In the genomic region with DNA sequence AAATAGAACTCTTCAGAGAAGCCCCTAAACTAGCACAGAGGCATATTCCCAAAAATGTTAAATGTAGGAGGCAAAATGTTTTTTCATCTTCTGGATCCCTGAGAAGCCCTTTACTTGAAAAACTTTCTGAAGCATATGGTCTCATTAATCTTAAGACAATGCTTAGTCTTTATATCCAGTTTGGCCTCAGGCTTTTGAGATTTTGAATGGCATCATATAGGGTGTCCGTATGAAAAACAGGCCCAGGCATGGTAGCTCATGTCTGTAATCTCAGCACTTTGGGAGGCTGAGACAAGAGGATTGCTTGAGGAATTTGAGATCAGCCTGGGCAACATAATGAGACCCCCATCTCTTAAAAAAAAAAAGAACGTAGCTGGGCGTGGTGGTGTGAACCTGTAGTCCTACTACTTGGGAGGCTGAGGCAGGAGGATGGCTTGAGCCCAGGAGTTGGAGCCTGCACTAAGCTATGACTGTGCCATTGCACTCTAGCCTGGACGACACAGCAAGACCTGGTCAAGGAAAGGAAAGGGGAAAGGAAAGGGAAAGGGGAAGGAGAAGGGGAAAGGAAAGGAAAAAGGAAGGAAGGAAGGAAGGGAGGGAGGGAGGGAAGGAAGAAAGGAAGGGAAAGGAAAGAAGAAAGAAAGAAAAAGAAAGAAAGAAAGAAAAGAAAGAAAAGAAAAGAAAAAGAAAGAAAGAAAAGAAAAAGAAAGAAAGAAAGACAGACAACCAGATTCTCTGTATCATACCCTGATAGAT, we compare ENCODE assay signal across 10 cellular contexts.
DNase-seq lines count a peak whose midpoint lies in the region; ATAC-seq and TF ChIP-seq lines count a peak whose summit lies in the region.
"Had no signal": no experiment of that assay in that cellular context is flagged by ENCODE, and none has a peak within 500 bp of the region (broad histone marks: within the 10 kb centered on the region; RNA-seq: fewer than 3 reads in every experiment).

No MANE protein-coding gene starts in this region.

- H2AFZ ChIP-seq in parathyroid adenoma: no peak overlapping the region

- no peaks in the 10 kb centered on the region for H3K27me3 Mint-ChIP-seq in CD4-positive, alpha-beta memory T cell

- POLR2A ChIA-PET in CD4-positive, alpha-beta memory T cell (lab: Charles Lee; ENCODE audit: partially characterized antibody): interaction anchor here (1.5 to 3.1 kb wide), 3 partner anchors 97 to 116 kb away, joined by 3 to 11 read pairs (median 3); no protein-coding TSS in a partner anchor

- no peak for DNase-seq in CD4-positive, alpha-beta memory T cell
- DNase-seq in SK-MEL-5 (ENCODE audit: low read depth, low spot score) (peak; percentile 60), left lung (no peak), NCI-H1048 (lab: John Stamatoyannopoulos, UW) (no peak), HUDEP-2 (lab: John Stamatoyannopoulos, UW; ENCODE audit: unreplicated experiment in 76 of 76) (no peak)
- DNase-seq: stimulated activated CD4-positive, alpha-beta T cell treated with anti-CD3 and anti-CD28 coated beads, Interleukin-4, amount 100 ng/mL, for 1 hour had no signal

- H3K4me1 Mint-ChIP-seq in CD4-positive, alpha-beta memory T cell: peaks cover 18 to 50% (median 33%) of the 10 kb centered on the region in 4 donors

- peaks cover 12 to 14% of the 10 kb centered on the region in 2 donors for H3K36me3 Mint-ChIP-seq in CD4-positive, alpha-beta memory T cell

- peak overlapping the region in 3 of 7 donors; percentile 42 to 96 (median 56) for H3K27ac Mint-ChIP-seq in CD4-positive, alpha-beta memory T cell

- H3K36me3 ChIP-seq in CD4-positive, alpha-beta memory T cell (ENCODE audit: insufficient read depth, low read length): no peaks in the 10 kb centered on the region
- no peaks in the 10 kb centered on the region for H3K36me3 ChIP-seq in endocrine pancreas (ENCODE audit: control insufficient read depth, insufficient read depth, low read length)
- H3K36me3 ChIP-seq in parathyroid adenoma (ENCODE audit: control insufficient read depth, insufficient read depth, low read length): no peaks in the 10 kb centered on the region
- H3K36me3 ChIP-seq in left lung: no peaks in the 10 kb centered on the region

- H3K4me3 Mint-ChIP-seq in CD4-positive, alpha-beta memory T cell: peak overlapping the region in 5 of 8 donors; percentile 36 to 94 (median 90)

- CTCF ChIA-PET in CD4-positive, alpha-beta memory T cell (lab: Charles Lee; ENCODE audit: partially characterized antibody): interaction anchor here (1.2 to 2.0 kb wide), 4 partner anchors 12 to 115 kb away, joined by 3 to 5 read pairs (median 4); no protein-coding TSS in a partner anchor

- ATAC-seq in left lung: no peak
- ATAC-seq in HG02970 (IDR thresholded peaks at IDR 0.05; ENCODE audit: low FRiP score, unreplicated experiment): no peak

- in situ Hi-C loops in SK-MEL-5 (cut with HindIII; ENCODE audit: low pct_unique_long_range_greater_than_20kb, low sequenced_read_pairs): no loop called here

- H3K9ac ChIP-seq in endocrine pancreas (ENCODE audit: control insufficient read depth, insufficient read depth, low read length) (no peak overlapping the region), parathyroid adenoma (no peak overlapping the region)
- H3K9ac ChIP-seq: KMS-11 had no signal

- H3K9me3 ChIP-seq in CD4-positive, alpha-beta memory T cell (ENCODE audit: control insufficient read depth in 1 of 2, low read length in 2 of 2): no peaks in the 10 kb centered on the region
- no peaks in the 10 kb centered on the region for H3K9me3 ChIP-seq in endocrine pancreas (ENCODE audit: control insufficient read depth, low read length)
- no peaks in the 10 kb centered on the region for H3K9me3 ChIP-seq in parathyroid adenoma (ENCODE audit: control insufficient read depth, low read length)
- no peaks in the 10 kb centered on the region for H3K9me3 ChIP-seq in left lung

- no peak overlapping the region for H3K4me3 ChIP-seq in CD4-positive, alpha-beta memory T cell (ENCODE audit: low read length in 2 of 2)
- H3K4me3 ChIP-seq in endocrine pancreas (ENCODE audit: control insufficient read depth, insufficient read depth, low read length) (peak overlapping the region; percentile 87), parathyroid adenoma (ENCODE audit: low read depth, low read length) (no peak overlapping the region), left lung (peak overlapping the region in 1 of 2 donors; percentile 42)

- no peaks in the 10 kb centered on the region for H3K9me3 Mint-ChIP-seq in CD4-positive, alpha-beta memory T cell

- H3K27ac ChIP-seq in CD4-positive, alpha-beta memory T cell (ENCODE audit: low read depth, low read length): no peak overlapping the region
- H3K27ac ChIP-seq in parathyroid adenoma (peak overlapping the region; percentile 37), left lung (peak overlapping the region in 1 of 2 donors; percentile 91)
- H3K27ac ChIP-seq: KMS-11 had no signal

- H3K4me1 ChIP-seq in CD4-positive, alpha-beta memory T cell (ENCODE audit: insufficient read depth, low read length): peaks cover 23% of the 10 kb centered on the region
- H3K4me1 ChIP-seq in endocrine pancreas (ENCODE audit: control insufficient read depth, insufficient read depth, low read length): no peaks in the 10 kb centered on the region
- H3K4me1 ChIP-seq in parathyroid adenoma: peaks cover 4% of the 10 kb centered on the region
- peaks cover 0 to 14% of the 10 kb centered on the region in 2 donors for H3K4me1 ChIP-seq in left lung

- intact Hi-C loops in CD4-positive, alpha-beta memory T cell (cut with micrococcal nuclease): no loop called here
- intact Hi-C loops in left lung (cut with DNase I): no loop called here

- H3K4me2 ChIP-seq in parathyroid adenoma (ENCODE audit: low read length): no peak overlapping the region

- TF ChIP-seq CTCF in parathyroid adenoma (IDR thresholded peaks at IDR 0.05): no peak
- TF ChIP-seq CTCF in left lung (IDR thresholded peaks at IDR 0.05): no peak

- H3K27me3 ChIP-seq in CD4-positive, alpha-beta memory T cell (ENCODE audit: insufficient read depth, low read length): no peaks in the 10 kb centered on the region
- H3K27me3 ChIP-seq in endocrine pancreas (ENCODE audit: control insufficient read depth, insufficient read depth, low read length) (no peaks in the 10 kb centered on the region), parathyroid adenoma (ENCODE audit: control insufficient read depth, insufficient read depth, low read length) (no peaks in the 10 kb centered on the region), left lung (no peaks in the 10 kb centered on the region)

- peaks cover 10% of the 10 kb centered on the region for H3K79me2 ChIP-seq in parathyroid adenoma
